In the genomic region with DNA sequence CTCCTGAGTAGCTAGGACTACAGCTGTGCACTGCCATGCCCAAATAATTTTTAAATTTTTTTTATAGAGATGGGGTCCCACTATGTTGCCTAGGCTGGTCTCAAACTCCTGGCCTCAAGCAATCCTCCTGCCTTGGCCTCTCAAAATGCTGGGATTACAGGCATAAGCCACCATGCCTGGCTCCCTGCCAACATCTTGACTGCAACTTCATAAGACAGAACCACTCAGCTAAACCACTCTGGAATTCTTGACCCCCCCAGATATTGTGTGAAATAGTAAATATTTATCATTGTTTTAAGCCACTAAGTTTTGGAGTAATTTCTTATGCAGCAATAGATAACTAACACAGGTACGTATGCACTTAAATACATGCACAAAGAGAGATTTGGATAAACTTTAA, we compare ENCODE assay signal across 3 cellular contexts.
TF ChIP-seq lines count a peak whose summit lies in the region.

No MANE protein-coding gene starts in this region.

TF ChIP-seq in HepG2, 621 proteins besides CTCF, POLR2A, EP300 and RAD21:
- TF ChIP-seq LCORL (IDR thresholded peaks at IDR 0.05) (peak; percentile 77), LCORL (CRISPR knock-in tag; IDR thresholded peaks at IDR 0.05) (no peak), POLR2AphosphoS2 (IDR thresholded peaks at IDR 0.05; ENCODE audit: low read depth, low read length) (no peak)

TF ChIP-seq in Ishikawa, 13 proteins besides CTCF, POLR2A, EP300 and RAD21:
- peak; percentile 33; the same call in 1 of the 2 replicates for TF ChIP-seq NFIC (IDR thresholded peaks at IDR 0.05)
- no peak for TF ChIP-seq CREB1 (IDR thresholded peaks at IDR 0.05; ENCODE audit: low read depth)

TF ChIP-seq in K562, 482 proteins besides CTCF, POLR2A, EP300 and RAD21:
- TF ChIP-seq NFIC (IDR thresholded peaks at IDR 0.05) (peak; percentile 81), NFIX (CRISPR knock-in tag; IDR thresholded peaks at IDR 0.05; ENCODE audit: low read depth) (peak; percentile 55; the same call in 1 of the 2 replicates), TGIF2 (CRISPR knock-in tag; IDR thresholded peaks at IDR 0.05) (no peak)
- TF ChIP-seq, protein P1, sequence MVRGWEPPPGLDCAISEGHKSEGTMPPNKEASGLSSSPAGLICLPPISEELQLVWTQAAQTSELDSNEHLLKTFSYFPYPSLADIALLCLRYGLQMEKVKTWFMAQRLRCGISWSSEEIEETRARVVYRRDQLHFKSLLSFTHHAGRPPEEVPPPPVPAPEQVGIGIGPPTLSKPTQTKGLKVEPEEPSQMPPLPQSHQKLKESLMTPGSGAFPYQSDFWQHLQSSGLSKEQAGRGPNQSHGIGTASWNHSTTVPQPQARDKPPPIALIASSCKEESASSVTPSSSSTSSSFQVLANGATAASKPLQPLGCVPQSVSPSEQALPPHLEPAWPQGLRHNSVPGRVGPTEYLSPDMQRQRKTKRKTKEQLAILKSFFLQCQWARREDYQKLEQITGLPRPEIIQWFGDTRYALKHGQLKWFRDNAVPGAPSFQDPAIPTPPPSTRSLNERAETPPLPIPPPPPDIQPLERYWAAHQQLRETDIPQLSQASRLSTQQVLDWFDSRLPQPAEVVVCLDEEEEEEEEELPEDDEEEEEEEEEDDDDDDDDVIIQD (CRISPR knock-in tag; IDR thresholded peaks at IDR 0.05) = no peak
